Comparison of ENCODE assay signal across 8 cellular contexts in genomic region chr9:104682642-104683041, GRCh38. TPM values are rescaled to one million over a fixed set of nuclear protein-coding genes. Genes with fewer than 3 reads are reported as not detected.
DNase-seq lines count a peak whose midpoint lies in the region; ATAC-seq and TF ChIP-seq lines count a peak whose summit lies in the region.

No MANE protein-coding gene starts in this region.

- in situ Hi-C loops in GM13976 (cut with MboI; ENCODE audit: low sequenced_read_pairs, unreplicated experiment), result no loop called here

- TF ChIP-seq POLR2A in vagina (IDR thresholded peaks at IDR 0.05), result no peak

- no peaks in the 10 kb centered on the region for H3K36me3 Mint-ChIP-seq in progenitor cell of endocrine pancreas (ENCODE audit: insufficient read depth)

- peak; percentile 15 for TF ChIP-seq CTCF in GM13976 (IDR thresholded peaks at IDR 0.05; ENCODE audit: borderline replicate concordance, control extremely low read depth, extremely low read depth, insufficient read depth, missing control alignments)
- peak; percentile 71 for TF ChIP-seq CTCF in RWPE1 (conservative IDR thresholded peaks at IDR 0.05; ENCODE audit: low read depth)
- TF ChIP-seq CTCF in epithelial cell of proximal tubule (conservative IDR thresholded peaks at IDR 0.05; ENCODE audit: low read depth, low read length), result peak; percentile 57
- TF ChIP-seq CTCF in progenitor cell of endocrine pancreas (IDR thresholded peaks at IDR 0.05; ENCODE audit: unreplicated experiment), result peak; percentile 68
- TF ChIP-seq CTCF in vagina (IDR thresholded peaks at IDR 0.05), result peak in 1 of 3 experiments; percentile 19

- CTCF ChIA-PET in RWPE1 (lab: Yijun Ruan, JAX), result interaction anchor here (0.6 to 1.0 kb wide), 4 partner anchors 15 to 339 kb away, joined by 3 read pairs; no protein-coding TSS in a partner anchor

- POLR2A ChIA-PET in RWPE1 (lab: Yijun Ruan, JAX; ENCODE audit: low non-redundant PET), result no interaction called here

- H3K4me1 Mint-ChIP-seq in progenitor cell of endocrine pancreas (ENCODE audit: low read depth), result no peaks in the 10 kb centered on the region

- no peak overlapping the region for H3K4me3 Mint-ChIP-seq in progenitor cell of endocrine pancreas (ENCODE audit: low read depth)

- DNase-seq in AG08395 (ENCODE audit: low spot score), result peak; percentile 27
- DNase-seq in GM13976 (ENCODE audit: low spot score), result peak; percentile 30
- DNase-seq in NCI-H1048 (lab: John Stamatoyannopoulos, UW), result peak; percentile 28
- peak; percentile 48 for DNase-seq in RWPE1 (ENCODE audit: low spot score)
- DNase-seq in epithelial cell of proximal tubule (ENCODE audit: low read depth), result peak; percentile 22
- DNase-seq in progenitor cell of endocrine pancreas (ENCODE audit: low spot score, unreplicated experiment), result no peak
- DNase-seq in vagina (ENCODE audit: extremely low spot score in 2 of 2), result no peak

- H3K4me3 ChIP-seq in epithelial cell of proximal tubule (ENCODE audit: low read depth, low read length), result no peak overlapping the region
- H3K4me3 ChIP-seq in vagina, result no peak overlapping the region

- H3K4me1 ChIP-seq in vagina, result no peaks in the 10 kb centered on the region

- intact Hi-C loops in vagina (cut with DNase I), result no loop called here

- no peak overlapping the region for H3K27ac Mint-ChIP-seq in progenitor cell of endocrine pancreas

- H3K9me3 ChIP-seq in vagina, result no peaks in the 10 kb centered on the region

- H3K36me3 ChIP-seq in vagina, result no peaks in the 10 kb centered on the region

- no peaks in the 10 kb centered on the region for H3K27me3 ChIP-seq in vagina

- H3K27me3 Mint-ChIP-seq in progenitor cell of endocrine pancreas, result no peaks in the 10 kb centered on the region

- H3K27ac ChIP-seq in RWPE1 (no peak overlapping the region), vagina (no peak overlapping the region)

- peaks cover 9% of the 10 kb centered on the region for H3K9me3 Mint-ChIP-seq in progenitor cell of endocrine pancreas (ENCODE audit: low read depth)

- peak; percentile 65 for ATAC-seq in HG02759 (IDR thresholded peaks at IDR 0.05; ENCODE audit: unreplicated experiment)

RNA-seq across cellular contexts. Expression of gene OR13D1, which starts 11.7 kb away (rescaled TPM):
- not detected in 2 replicates for total RNA-seq in epithelial cell of proximal tubule
- not detected in 2 replicates for total RNA-seq in progenitor cell of endocrine pancreas
- not detected for total RNA-seq in vagina

Comparison
In these comparisons a context has a peak if more than half of its experiments do, and no peak if none do; other contexts are left out.
1. DNase-seq: peak in AG08395 (single experiment), GM13976 (single experiment), NCI-H1048 (single experiment), RWPE1 (single experiment) and epithelial cell of proximal tubule (single experiment); none in progenitor cell of endocrine pancreas (single experiment) and vagina (0 of 2).